Comparison of ENCODE assay signal across 23 cellular contexts in the genomic region with DNA sequence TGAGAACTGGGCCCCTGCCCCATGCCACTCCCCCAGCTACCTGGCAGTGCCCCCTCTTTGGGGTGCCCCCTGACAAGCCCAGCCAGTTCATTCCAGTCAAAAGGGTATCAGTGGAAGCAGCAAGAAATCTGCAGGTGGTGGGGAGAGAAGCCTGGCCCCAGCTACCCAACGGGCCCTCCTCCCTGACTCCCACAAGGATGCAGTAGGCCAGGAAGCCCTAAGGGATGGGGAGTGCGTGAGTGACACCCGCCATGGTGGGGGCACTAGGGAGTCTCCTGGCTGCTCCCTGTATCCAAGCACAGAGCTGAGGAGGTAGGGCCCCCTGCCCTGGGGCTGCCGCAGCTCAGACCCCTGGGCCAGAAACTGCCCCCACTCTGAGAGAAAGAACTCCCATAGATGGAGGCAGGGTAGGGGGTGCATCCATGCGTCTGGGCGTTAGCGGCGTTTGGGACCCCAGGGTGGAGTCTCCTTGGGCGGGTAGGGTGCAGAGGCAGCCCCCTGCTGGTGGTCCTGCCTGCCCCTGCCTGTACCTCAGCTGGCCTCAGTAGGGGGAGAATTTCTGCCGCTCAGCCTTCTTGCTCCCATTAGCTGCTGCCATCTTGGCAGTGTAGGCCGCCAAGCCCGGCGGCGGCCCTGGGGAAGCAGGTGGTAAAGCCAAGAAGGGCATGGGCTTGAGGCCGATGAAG. TPM values are rescaled to one million over a fixed set of nuclear protein-coding genes. Genes with fewer than 3 reads are reported as not detected.
DNase-seq lines count a peak whose midpoint lies in the region; ATAC-seq and TF ChIP-seq lines count a peak whose summit lies in the region.
"Had no signal": no experiment of that assay in that cellular context is flagged by ENCODE, and none has a peak within 500 bp of the region (broad histone marks: within the 10 kb centered on the region; RNA-seq: fewer than 3 reads in every experiment).

No MANE protein-coding gene starts in this region.

- H2AFZ ChIP-seq in osteoblast (ENCODE audit: low read length): no peak overlapping the region

- POLR2A ChIA-PET in RWPE1 (lab: Yijun Ruan, JAX; ENCODE audit: low non-redundant PET): interaction anchor here (0.9 kb wide), 1 partner anchor 12 kb away, joined by 3 read pairs; no protein-coding TSS in a partner anchor

- peaks cover 11% of the 10 kb centered on the region for H3K4me1 ChIP-seq in osteoblast (ENCODE audit: insufficient read depth, low read length)
- H3K4me1 ChIP-seq: BE2C had no signal

- no peaks in the 10 kb centered on the region for H3K9me3 Mint-ChIP-seq in HFFc6

- no peak for ATAC-seq in HG03571 (IDR thresholded peaks at IDR 0.05; ENCODE audit: unreplicated experiment)

- TF ChIP-seq CTCF in HFFc6 (IDR thresholded peaks at IDR 0.05) (peak; percentile 45), RWPE1 (conservative IDR thresholded peaks at IDR 0.05; ENCODE audit: low read depth) (no peak), dorsolateral prefrontal cortex (IDR thresholded peaks at IDR 0.05 in 54 of 56, conservative IDR thresholded peaks at IDR 0.05 in 2 of 56; ENCODE audit: low read depth in 1 of 56, partially characterized antibody in 56 of 56) (peak in 1 of 56 donors; percentile 14), osteoblast (IDR thresholded peaks at IDR 0.05; ENCODE audit: extremely low read depth, low read depth, low read length) (no peak)

- H3K27ac Mint-ChIP-seq in HFFc6: no peak overlapping the region
- H3K27ac Mint-ChIP-seq: CD4-positive, CD25-positive, alpha-beta regulatory T cell had no signal

- peaks cover 10% of the 10 kb centered on the region for H3K36me3 ChIP-seq in osteoblast (ENCODE audit: insufficient read depth, low read length)
- H3K36me3 ChIP-seq: BE2C, MG63 had no signal

- CTCF ChIA-PET in RWPE1 (lab: Yijun Ruan, JAX): interaction anchor here (0.5 to 1.2 kb wide), 4 partner anchors 11 to 1361 kb away, joined by 3 to 5 read pairs (median 3); no protein-coding TSS in a partner anchor

- H3K27ac ChIP-seq in RWPE1 (peak overlapping the region; percentile 78), dorsolateral prefrontal cortex (peak overlapping the region in 38 of 59 donors; percentile 30 to 100 (median 98)), osteoblast (ENCODE audit: low read depth, low read length) (no peak overlapping the region)
- H3K27ac ChIP-seq: SK-N-MC had no signal

- no peak overlapping the region for H3K4me2 ChIP-seq in osteoblast (ENCODE audit: insufficient read depth, low read length)

- no peaks in the 10 kb centered on the region for H3K27me3 ChIP-seq in dorsolateral prefrontal cortex
- no peaks in the 10 kb centered on the region for H3K27me3 ChIP-seq in osteoblast (ENCODE audit: insufficient read depth, low read length)
- H3K27me3 ChIP-seq: BE2C, MG63 had no signal

- no peaks in the 10 kb centered on the region; the same call in none of the 2 replicates for H3K27me3 Mint-ChIP-seq in HFFc6 (ENCODE audit: insufficient read depth)

- H3K36me3 Mint-ChIP-seq in HFFc6 (ENCODE audit: low read depth): peaks cover 5% of the 10 kb centered on the region; the same call in 1 of the 2 replicates

- intact Hi-C loops in dorsolateral prefrontal cortex (cut with DNase I): no loop called here

- peaks cover 13% of the 10 kb centered on the region for H4K20me1 ChIP-seq in osteoblast (ENCODE audit: insufficient read depth, low read length)

- no peaks in the 10 kb centered on the region for H3K9me3 ChIP-seq in osteoblast (ENCODE audit: low read depth, low read length)
- H3K9me3 ChIP-seq: BE2C, MG63 had no signal

- no peak overlapping the region for H3K4me3 Mint-ChIP-seq in HFFc6

- peaks cover 16% of the 10 kb centered on the region for H3K4me1 Mint-ChIP-seq in HFFc6 (ENCODE audit: low read depth)

- no peak for DNase-seq in HFFc6
- DNase-seq in RWPE1 (ENCODE audit: low spot score): no peak
- no peak for DNase-seq in dorsolateral prefrontal cortex
- DNase-seq in osteoblast (ENCODE audit: insufficient read length, low spot score, missing footprints): peak; percentile 87
- DNase-seq in NCI-H187 (lab: John Stamatoyannopoulos, UW): no peak
- no peak for DNase-seq in NCI-H1105 (lab: John Stamatoyannopoulos, UW)
- DNase-seq: BE2C; CD4-positive, CD25-positive, alpha-beta regulatory T cell; EL; GF-D8; Kasumi-1; MG63; NCI-H1436; NCI-H2029 treated with DMSO at 0.1 percent for 48 hours; NCI-H345; NCI-H524; NCI-H82; OCI-M1; SHP77 treated with DMSO at 0.1 percent for 48 hours had no signal

- H3K4me3 ChIP-seq in dorsolateral prefrontal cortex (peak overlapping the region in 22 of 59 donors; percentile 26 to 82 (median 72)), osteoblast (ENCODE audit: insufficient read depth, low read length) (no peak overlapping the region)
- H3K4me3 ChIP-seq: MG63, SK-N-MC had no signal

- no peaks in the 10 kb centered on the region for H3K79me2 ChIP-seq in osteoblast (ENCODE audit: insufficient read depth, low read length)

RNA-seq across cellular contexts. Expression of gene GPR62, which starts 2.5 kb away (rescaled TPM):
- total RNA-seq in HFFc6 (2021; fragmentation: NEBNext Ultra II Directional; extraction: Animal tissue kit (Norgen Biotek cat#: 25700)): under 1 TPM in 2 of 6 experiments, not detected in 4; 0.07 to 0.10 TPM
- total RNA-seq in dorsolateral prefrontal cortex (10 to 100 TPM in 82 of 120 experiments, 1 to 10 TPM in 38; 2.6 to 62.5 (median 12.7) TPM), osteoblast (under 0.01 TPM in 1 of 2 replicates, not detected in the other)
- total RNA-seq: A673; CD4-positive, CD25-positive, alpha-beta regulatory T cell; H4 had no signal

RNA-seq across cellular contexts. Expression of gene PCBP4, which starts 9.6 kb away (rescaled TPM):
- 100 to 1,000 TPM in 5 of 6 experiments, 10 to 100 TPM in 1; 98.6 to 128 (median 110) TPM for total RNA-seq in HFFc6 (2021; fragmentation: NEBNext Ultra II Directional; extraction: Animal tissue kit (Norgen Biotek cat#: 25700))
- total RNA-seq in dorsolateral prefrontal cortex: 100 to 1,000 TPM in 87 of 120 experiments, 10 to 100 TPM in 33; 59.6 to 285 (median 112) TPM
- total RNA-seq in osteoblast: 19.7 and 22.4 TPM in 2 replicates

RNA-seq across cellular contexts. Expression of gene PARP3, which starts 15.5 kb away (rescaled TPM):
- 10 to 100 TPM; 13.7 to 20.1 (median 17.1) TPM for total RNA-seq in HFFc6 (2021; fragmentation: NEBNext Ultra II Directional; extraction: Animal tissue kit (Norgen Biotek cat#: 25700))
- total RNA-seq in dorsolateral prefrontal cortex (10 to 100 TPM; 12.4 to 30.0 (median 19.8) TPM), osteoblast (39.2 and 46.0 TPM in 2 replicates)

RNA-seq across cellular contexts. Expression of gene RRP9, which starts 16.0 kb away (rescaled TPM):
- total RNA-seq in HFFc6 (2021; fragmentation: NEBNext Ultra II Directional; extraction: Animal tissue kit (Norgen Biotek cat#: 25700)): 10 to 100 TPM; 30.0 to 36.6 (median 32.5) TPM
- total RNA-seq in dorsolateral prefrontal cortex (10 to 100 TPM in 111 of 120 experiments, 1 to 10 TPM in 9; 7.7 to 17.5 (median 12.5) TPM), osteoblast (18.0 and 20.6 TPM in 2 replicates)

RNA-seq across cellular contexts. Expression of gene ABHD14B, which starts 16.2 kb away (rescaled TPM):
- total RNA-seq in HFFc6 (2021; fragmentation: NEBNext Ultra II Directional; extraction: Animal tissue kit (Norgen Biotek cat#: 25700)): 10 to 100 TPM; 29.6 to 39.3 (median 33.9) TPM
- total RNA-seq in dorsolateral prefrontal cortex (10 to 100 TPM in 117 of 120 experiments, 1 to 10 TPM in 3; 7.7 to 21.5 (median 14.8) TPM), osteoblast (38.7 and 44.2 TPM in 2 replicates)
